In genomic region chr4:49514171-49514699, GRCh38 we compare ENCODE assay signal across 8 cellular contexts.
A peak's percentile ranks its signal among the peaks of the same experiment; 100 is the strongest.
DNase-seq lines count a peak whose midpoint lies in the region; ATAC-seq and TF ChIP-seq lines count a peak whose summit lies in the region.
"Not testable (repeated sequence)": the region's sequence is repeated elsewhere in the genome, so short reads cannot be mapped to it uniquely, and the experiment has no call there.

No MANE protein-coding gene starts in this region.

- H3K4me1 ChIP-seq in aorta (ENCODE audit: control insufficient read depth in 1 of 2, insufficient read depth in 2 of 2, low read length in 2 of 2): not testable (repeated sequence)

- H3K27me3 Mint-ChIP-seq in activated CD8-positive, alpha-beta memory T cell treated with anti-CD3 and anti-CD28 coated beads, Interleukin-2, amount 10 ng/mL, durations not matched to agents 7 days and 5 days: not testable (repeated sequence)

- not testable (repeated sequence) for H3K36me3 Mint-ChIP-seq in activated CD8-positive, alpha-beta memory T cell treated with anti-CD3 and anti-CD28 coated beads, Interleukin-2, amount 10 ng/mL, durations not matched to agents 7 days and 5 days

- H3K9me3 Mint-ChIP-seq in activated CD8-positive, alpha-beta memory T cell treated with anti-CD3 and anti-CD28 coated beads, Interleukin-2, amount 10 ng/mL, durations not matched to agents 7 days and 5 days (ENCODE audit: low read depth): peaks cover 48% of the 10 kb centered on the region

- intact Hi-C loops in sciatic nerve (cut with DNase I); aorta (cut with DNase I): not testable (repeated sequence)

- not testable (repeated sequence) for H3K4me1 Mint-ChIP-seq in activated CD8-positive, alpha-beta memory T cell treated with anti-CD3 and anti-CD28 coated beads, Interleukin-2, amount 10 ng/mL, durations not matched to agents 7 days and 5 days

- not testable (repeated sequence) for H3K4me3 Mint-ChIP-seq in activated CD8-positive, alpha-beta memory T cell treated with anti-CD3 and anti-CD28 coated beads, Interleukin-2, amount 10 ng/mL, durations not matched to agents 7 days and 5 days

- CTCF ChIA-PET in activated CD8-positive, alpha-beta memory T cell treated with anti-CD3 and anti-CD28 coated beads, Interleukin-2, amount 10 ng/mL, durations not matched to agents 7 days and 5 days (lab: Charles Lee): not testable (repeated sequence)

- H3K9me3 ChIP-seq in aorta (ENCODE audit: control insufficient read depth, low read length): not testable (repeated sequence)

- not testable (repeated sequence) for ATAC-seq in activated CD8-positive, alpha-beta memory T cell treated with anti-CD3 and anti-CD28 coated beads, Interleukin-2, amount 10 ng/mL, durations not matched to agents 7 days and 5 days; sciatic nerve; aorta (ENCODE audit: low FRiP score)

- H3K4me3 ChIP-seq in fibroblast of pulmonary artery (replicated peaks; ENCODE audit: low read depth, low read length); aorta (ENCODE audit: low read length in 2 of 2): not testable (repeated sequence)

- not testable (repeated sequence) for H3K27ac Mint-ChIP-seq in activated CD8-positive, alpha-beta memory T cell treated with anti-CD3 and anti-CD28 coated beads, Interleukin-2, amount 10 ng/mL, durations not matched to agents 7 days and 5 days

- H3K27ac ChIP-seq in aorta (ENCODE audit: low read depth in 1 of 2, low read length in 2 of 2): not testable (repeated sequence)

- not testable (repeated sequence) for TF ChIP-seq CTCF in fibroblast of pulmonary artery (IDR thresholded peaks at IDR 0.05; ENCODE audit: low read length, missing control alignments)

- DNase-seq in M059J (ENCODE audit: low read depth) (peak; percentile 1), amniotic epithelial cell (ENCODE audit: low read depth) (peak; percentile 1), fibroblast of pulmonary artery (ENCODE audit: low read depth) (peak; percentile 8), islet precursor cell (peak; percentile 74), mucosa of gallbladder (ENCODE audit: low spot score) (peak; percentile 40), sciatic nerve (ENCODE audit: low spot score) (peak; percentile 74), aorta (peak; percentile 61 to 86)
- DNase-seq in activated CD8-positive, alpha-beta memory T cell treated with anti-CD3 and anti-CD28 coated beads, Interleukin-2, amount 10 ng/mL, durations not matched to agents 7 days and 5 days: peak; percentile 43

- not testable (repeated sequence) for H3K27me3 ChIP-seq in aorta (ENCODE audit: control insufficient read depth in 1 of 2, insufficient read depth in 2 of 2, low read length in 1 of 2)

- WGBS in aorta, 2 donors: 58 to 68% methylated on average over 15 to 16 of the region's 18 CpGs

- H3K36me3 ChIP-seq in aorta (ENCODE audit: control insufficient read depth in 1 of 2, insufficient read depth in 2 of 2, low read length in 1 of 2): not testable (repeated sequence)

Comparison
In these comparisons a context has a peak if more than half of its experiments do, and no peak if none do; other contexts are left out.
1. DNase-seq: peak in every context shown above with its lines; median percentile 74 in islet precursor cell; 74 in sciatic nerve; 74 in aorta; 43 in activated CD8-positive, alpha-beta memory T cell treated with anti-CD3 and anti-CD28 coated beads, Interleukin-2, amount 10 ng/mL, durations not matched to agents 7 days and 5 days; 40 in mucosa of gallbladder; 8 in fibroblast of pulmonary artery; 1 in M059J; 1 in amniotic epithelial cell.